In the genomic region with DNA sequence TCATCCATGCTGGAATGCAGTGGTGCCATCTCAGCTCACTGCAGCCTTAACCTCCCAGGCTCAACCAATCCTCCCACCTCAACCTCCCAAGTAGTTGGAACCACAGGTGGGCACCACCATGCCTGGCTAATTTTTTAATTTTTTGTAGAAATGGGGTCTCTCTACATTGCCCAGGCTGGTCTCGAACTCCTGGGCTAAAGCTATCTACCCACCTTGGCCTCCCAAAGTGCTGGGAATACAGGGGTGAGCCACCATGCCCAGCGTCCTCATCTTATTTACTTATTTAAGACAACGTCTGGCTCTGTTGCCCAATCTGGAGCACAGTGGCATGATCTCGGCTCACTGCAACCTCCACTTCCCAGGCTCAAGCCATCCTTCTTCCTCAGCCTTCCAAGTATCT, we compare ENCODE assay signal across 5 cellular contexts. TPM values are rescaled to one million over a fixed set of nuclear protein-coding genes. Genes with fewer than 3 reads are reported as not detected.
DNase-seq lines count a peak whose midpoint lies in the region; ATAC-seq, FAIRE-seq and TF ChIP-seq lines count a peak whose summit lies in the region.
"Not testable (repeated sequence)": the region's sequence is repeated elsewhere in the genome, so short reads cannot be mapped to it uniquely, and the experiment has no call there.

No MANE protein-coding gene starts in this region.

- H2BK12ac ChIP-seq in H9 (ENCODE audit: insufficient read length, low read depth, low read length); H1 (ENCODE audit: low read depth, low read length); neuronal stem cell (ENCODE audit: low read length): not testable (repeated sequence)

- TF ChIP-seq RAD21 in H1 (IDR thresholded peaks at IDR 0.05 in 1 of 2, conservative IDR thresholded peaks at IDR 0.05 in 1 of 2; ENCODE audit: low read depth in 2 of 2, low read length in 2 of 2) = not testable (repeated sequence)

- POLR2A ChIA-PET in WTC11 (lab: Charles Lee) = interaction anchor here (1.6 to 2.4 kb wide), 2 partner anchors 11 to 21 kb away, joined by 8 to 13 read pairs; a partner anchor contains a TSS
- POLR2A ChIA-PET in H1 (lab: Charles Lee; ENCODE audit: partially characterized antibody) = interaction anchor here (1.3 to 4.3 kb wide), 5 partner anchors 8 to 37 kb away, joined by 5 to 31 read pairs (median 15); a partner anchor contains a TSS

- H3K18ac ChIP-seq in H9 (ENCODE audit: insufficient read length, low read depth, low read length); neuronal stem cell (ENCODE audit: low read length): not testable (repeated sequence)
- peak overlapping the region; percentile 64; the same call in 1 of the 2 replicates for H3K18ac ChIP-seq in H1 (ENCODE audit: extremely low read depth, low read length)

- not testable (repeated sequence) for H3K27me3 Mint-ChIP-seq in H9 (ENCODE audit: low read depth); WTC11 (ENCODE audit: low read depth); stimulated activated naive B cell treated with anti-CD40 and anti-IgM and Interleukin-4, amounts not matched to agents 10 μg/mL and 1 μg/mL and 100 μg/mL, for 72 hours

- H4K8ac ChIP-seq in H9 (replicated peaks; ENCODE audit: insufficient read length, low read depth, low read length); H1 (ENCODE audit: extremely low read depth, insufficient read depth, low read length); neuronal stem cell (ENCODE audit: low read depth, low read length): not testable (repeated sequence)

- WGBS in H9 (ENCODE audit: extremely low coverage, insufficient read length, low lambda C conversion rate) = no CpG with 5 or more reads among the region's 4 CpGs
- WGBS in H1 (ENCODE audit: extremely low coverage in 1 of 2, insufficient coverage in 1 of 2, insufficient read length in 1 of 2, insufficient replicate concordance in 2 of 2, low coverage in 1 of 2, low lambda C conversion rate in 2 of 2, missing lambda C conversion rate in 1 of 2), 2 experiments = 95% methylated on average over 4 of the region's 4 CpGs; no CpG with 5 or more reads in 1 of the 2 experiments
- no CpG with 5 or more reads among the region's 4 CpGs for WGBS in neuronal stem cell (ENCODE audit: extremely low coverage in 2 of 2, insufficient read length in 2 of 2, insufficient replicate concordance in 1 of 2), 2 donors

- H4K20me1 ChIP-seq in H9 (ENCODE audit: control insufficient read depth, insufficient read depth, insufficient read length); H1 (replicated peaks in 1 of 2; ENCODE audit: control insufficient read depth in 1 of 2, insufficient read depth in 2 of 2, low read length in 2 of 2): not testable (repeated sequence)

- H4K5ac ChIP-seq in H9 (ENCODE audit: insufficient read length, low read depth, low read length); H1 (ENCODE audit: insufficient read length, low read depth, low read length): not testable (repeated sequence)

- H3K4me3 Mint-ChIP-seq in H9; WTC11; stimulated activated naive B cell treated with anti-CD40 and anti-IgM and Interleukin-4, amounts not matched to agents 10 μg/mL and 1 μg/mL and 100 μg/mL, for 72 hours: not testable (repeated sequence)

- H3K36me3 ChIP-seq in H1 (ENCODE audit: control insufficient read depth in 2 of 4, insufficient read depth in 4 of 4, low read length in 3 of 4); neuronal stem cell (replicated peaks in 1 of 2; ENCODE audit: control insufficient read depth in 2 of 2, insufficient read depth in 2 of 2, low read length in 2 of 2): not testable (repeated sequence)

- H3K36me3 Mint-ChIP-seq in H9 (ENCODE audit: insufficient read depth in 1 of 3, low read depth in 3 of 3) = peaks cover 8 to 10% (median 9%) of the 10 kb centered on the region in 3 experiments
- H3K36me3 Mint-ChIP-seq in WTC11 = peaks cover 14% of the 10 kb centered on the region
- not testable (repeated sequence) for H3K36me3 Mint-ChIP-seq in stimulated activated naive B cell treated with anti-CD40 and anti-IgM and Interleukin-4, amounts not matched to agents 10 μg/mL and 1 μg/mL and 100 μg/mL, for 72 hours

- H3K4me3 ChIP-seq in H1 (ENCODE audit: extremely low read depth in 1 of 4, insufficient read depth in 2 of 4, low read depth in 3 of 4, low read length in 4 of 4); neuronal stem cell (ENCODE audit: low read length in 2 of 2): not testable (repeated sequence)

- not testable (repeated sequence) for H3T11ph ChIP-seq in H9 (ENCODE audit: low read length)

- H3K23ac ChIP-seq in H9 (ENCODE audit: insufficient read length, low read depth, low read length); H1 (ENCODE audit: insufficient read length); neuronal stem cell (ENCODE audit: low read depth, low read length, poor library complexity): not testable (repeated sequence)

- peak overlapping the region in 1 of 3 experiments; percentile 96; a peak in 1 of 7 replicates for H3K27ac Mint-ChIP-seq in H9
- H3K27ac Mint-ChIP-seq in WTC11 = not testable (repeated sequence)
- peak overlapping the region; percentile 22 for H3K27ac Mint-ChIP-seq in stimulated activated naive B cell treated with anti-CD40 and anti-IgM and Interleukin-4, amounts not matched to agents 10 μg/mL and 1 μg/mL and 100 μg/mL, for 72 hours

- CTCF ChIA-PET in WTC11 (lab: Charles Lee) = not testable (repeated sequence)
- CTCF ChIA-PET in H1 (lab: Charles Lee; ENCODE audit: partially characterized antibody) = interaction anchor here (1.0 to 2.1 kb wide), 3 partner anchors 11 to 278 kb away, joined by 3 to 6 read pairs (median 6); a partner anchor contains a TSS

- H3K79me2 ChIP-seq in H9 (ENCODE audit: insufficient read depth, low read length); H1 (ENCODE audit: control insufficient read depth in 1 of 2, insufficient read depth in 2 of 2, low read length in 2 of 2): not testable (repeated sequence)

- not testable (repeated sequence) for H2BK5ac ChIP-seq in H9 (ENCODE audit: insufficient read length, low read length); neuronal stem cell (ENCODE audit: low read length)
- H2BK5ac ChIP-seq in H1 (ENCODE audit: low read depth, low read length) = peak overlapping the region; percentile 78; the same call in 1 of the 2 replicates

- TF ChIP-seq EP300 in H1 (IDR thresholded peaks at IDR 0.05; ENCODE audit: borderline replicate concordance in 1 of 2, low read depth in 2 of 2, low read length in 2 of 2) = not testable (repeated sequence)

- H3K4me1 Mint-ChIP-seq in H9 (peaks cover 20 to 25% of the 10 kb centered on the region in 2 experiments), WTC11 (peaks cover 29% of the 10 kb centered on the region)
- H3K4me1 Mint-ChIP-seq in stimulated activated naive B cell treated with anti-CD40 and anti-IgM and Interleukin-4, amounts not matched to agents 10 μg/mL and 1 μg/mL and 100 μg/mL, for 72 hours = peaks cover 13 to 22% of the 10 kb centered on the region in 2 donors

- not testable (repeated sequence) for H2BK15ac ChIP-seq in H9 (ENCODE audit: low read depth, low read length); H1 (ENCODE audit: low read length); neuronal stem cell (ENCODE audit: low read length)

- not testable (repeated sequence) for H3K27ac ChIP-seq in H9 (ENCODE audit: insufficient read length, low read depth, low read length); H1 (ENCODE audit: low read depth, low read length); neuronal stem cell (replicated peaks; ENCODE audit: low read length)

- not testable (repeated sequence) for TF ChIP-seq CTCF in H9 (conservative IDR thresholded peaks at IDR 0.05); WTC11 (IDR thresholded peaks at IDR 0.05); H1 (IDR thresholded peaks at IDR 0.05; ENCODE audit: control extremely low read depth in 1 of 3, insufficient read depth in 1 of 3, low read depth in 1 of 3, low read length in 3 of 3)

- H3K9me3 Mint-ChIP-seq in H9 = peaks cover 10 to 11% of the 10 kb centered on the region in 2 experiments; a peak in 4 of 5 replicates
- H3K9me3 Mint-ChIP-seq in WTC11 = peaks cover 19% of the 10 kb centered on the region
- H3K9me3 Mint-ChIP-seq in stimulated activated naive B cell treated with anti-CD40 and anti-IgM and Interleukin-4, amounts not matched to agents 10 μg/mL and 1 μg/mL and 100 μg/mL, for 72 hours = not testable (repeated sequence)

- not testable (repeated sequence) for H3K9me3 ChIP-seq in H9 (ENCODE audit: control insufficient read depth, low read depth, low read length); H1 (ENCODE audit: insufficient read depth in 2 of 2, low read depth in 1 of 2, low read length in 1 of 2); neuronal stem cell (replicated peaks in 1 of 2; ENCODE audit: control insufficient read depth in 2 of 2, insufficient read depth in 1 of 2, low read depth in 1 of 2, low read length in 2 of 2)

- not testable (repeated sequence) for H2AFZ ChIP-seq in H9 (ENCODE audit: low read length); H1 (ENCODE audit: low read length); neuronal stem cell (ENCODE audit: low read length)

- H2BK120ac ChIP-seq in H9 (ENCODE audit: low read depth, low read length, poor library complexity, severe bottlenecking); H1 (replicated peaks; ENCODE audit: low read depth, low read length); neuronal stem cell (ENCODE audit: low read depth, low read length): not testable (repeated sequence)

- not testable (repeated sequence) for H3K27me3 ChIP-seq in H9 (ENCODE audit: insufficient read depth, low read length); H1 (replicated peaks in 1 of 4; ENCODE audit: control insufficient read depth in 3 of 4, extremely low read depth in 1 of 4, insufficient read depth in 3 of 4, low read length in 3 of 4); neuronal stem cell (ENCODE audit: control insufficient read depth in 3 of 3, insufficient read depth in 3 of 3, low read depth in 1 of 3, low read length in 3 of 3)

- H4K91ac ChIP-seq in H9 (ENCODE audit: insufficient read length, low read depth, low read length); neuronal stem cell (ENCODE audit: low read depth, low read length, poor library complexity): not testable (repeated sequence)
- peak overlapping the region; percentile 84 for H4K91ac ChIP-seq in H1 (replicated peaks; ENCODE audit: insufficient read length, low read length)

- not testable (repeated sequence) for H3K79me1 ChIP-seq in H9 (ENCODE audit: insufficient read depth, low read depth, low read length, poor library complexity, severe bottlenecking); H1 (ENCODE audit: low read depth, low read length); neuronal stem cell (ENCODE audit: low read depth, low read length)

- not testable (repeated sequence) for DNase-seq in H9; WTC11 (ENCODE audit: low spot score); H1 (ENCODE audit: low read depth in 1 of 2, low spot score in 2 of 2); neuronal stem cell (ENCODE audit: low spot score); stimulated activated naive B cell treated with anti-CD40 and anti-IgM and Interleukin-4, amounts not matched to agents 10 μg/mL and 1 μg/mL and 100 μg/mL, for 72 hours

- not testable (repeated sequence) for H3K23me2 ChIP-seq in H9 (ENCODE audit: insufficient read length, low read depth, low read length, poor library complexity, severe bottlenecking); H1 (ENCODE audit: low read depth, low read length)

- not testable (repeated sequence) for H2AK5ac ChIP-seq in H9 (ENCODE audit: insufficient read length, low read length); neuronal stem cell (ENCODE audit: low read depth, low read length)
- H2AK5ac ChIP-seq in H1 (ENCODE audit: low read depth, low read length) = 0 out of 2 replicates have a peak overlapping the region, but pooled peaks have one; percentile 54

- not testable (repeated sequence) for FAIRE-seq in H1 (lab: Jason Lieb, UNC)

- H3K4me2 ChIP-seq in H9 (ENCODE audit: insufficient read depth, insufficient read length, low read length); H1 (ENCODE audit: insufficient read depth in 1 of 2, low read depth in 2 of 2, low read length in 2 of 2); neuronal stem cell (ENCODE audit: insufficient read depth, low read length, poor library complexity, severe bottlenecking): not testable (repeated sequence)

- H2BK20ac ChIP-seq in H9 (ENCODE audit: low read depth, low read length, poor library complexity, severe bottlenecking) = peak overlapping the region; percentile 76
- H2BK20ac ChIP-seq in H1 (ENCODE audit: low read length) = not testable (repeated sequence)

- not testable (repeated sequence) for H3K4me1 ChIP-seq in H9 (ENCODE audit: insufficient read depth, low read length); H1 (replicated peaks in 1 of 4; ENCODE audit: control insufficient read depth in 3 of 4, insufficient read depth in 4 of 4, low read length in 3 of 4); neuronal stem cell (ENCODE audit: control insufficient read depth in 2 of 2, insufficient read depth in 1 of 2, low read depth in 1 of 2, low read length in 2 of 2)

- H3K56ac ChIP-seq in H9 (ENCODE audit: insufficient read length, low read depth, low read length); H1 (replicated peaks; ENCODE audit: insufficient read length, low read depth, low read length): not testable (repeated sequence)

- H3K4ac ChIP-seq in H9 (ENCODE audit: low read depth, low read length); H1 (replicated peaks; ENCODE audit: insufficient read length, low read depth, low read length); neuronal stem cell (ENCODE audit: low read length): not testable (repeated sequence)

- not testable (repeated sequence) for ATAC-seq in WTC11; stimulated activated naive B cell treated with anti-CD40 and anti-IgM and Interleukin-4, amounts not matched to agents 10 μg/mL and 1 μg/mL and 100 μg/mL, for 72 hours (replicated peaks)

- not testable (repeated sequence) for H3K9ac ChIP-seq in H9 (ENCODE audit: extremely low read depth, insufficient read length, low read length); H1 (replicated peaks in 1 of 4; ENCODE audit: extremely low read depth in 1 of 4, low read depth in 3 of 4, low read length in 3 of 4); neuronal stem cell (ENCODE audit: low read depth, low read length, poor library complexity)

- H3K14ac ChIP-seq in H9 (ENCODE audit: insufficient read depth, low read length); H1 (ENCODE audit: insufficient read length): not testable (repeated sequence)
- peak overlapping the region; percentile 32 for H3K14ac ChIP-seq in neuronal stem cell (ENCODE audit: low read length)

- not testable (repeated sequence) for TF ChIP-seq POLR2A in H1 (IDR thresholded peaks at IDR 0.05; ENCODE audit: control extremely low read depth in 1 of 2, low read depth in 2 of 2, low read length in 2 of 2)

RNA-seq across cellular contexts. Expression of a gene that starts 10.5 kb away (rescaled TPM):
- total RNA-seq in H9 (2021) (40.0 and 41.4 TPM in 2 replicates), WTC11 (2021) (39.0 to 47.4 TPM (median 46.9 TPM) in 3 replicates)
- total RNA-seq in H1 (2021; fragmentation: NEBNext Ultra II Directional; extraction: Animal tissue kit (Norgen Biotek cat#: 25700)) = 40.4 and 43.1 TPM in 2 replicates
- 5.9 and 9.1 TPM in 2 replicates for polyA plus RNA-seq in H1 (2011; rRNA removed)
- polyA plus RNA-seq in H1 (2011; cell fraction: cytosol; rRNA removed) = 14.7 TPM
- polyA plus RNA-seq in H1 (2011; cell fraction: nucleus; rRNA removed) = 3.4 TPM
- 15.2 to 44.0 TPM (median 17.7 TPM) in 4 replicates for polyA plus RNA-seq in H1 (2012, experiment 1 of 2)
- polyA plus RNA-seq in H1 (2012, experiment 2 of 2) = 5.5 TPM
- polyA plus RNA-seq in H1 (2013, experiment 1 of 2) = 21.7 TPM
- 23.0 TPM for polyA plus RNA-seq in H1 (2013, experiment 2 of 2)
- polyA minus RNA-seq in H1 (2011; rRNA and poly(A)+ RNA removed) = 8.2 and 8.8 TPM in 2 replicates
- polyA minus RNA-seq in H1 (2011; cell fraction: cytosol; rRNA and poly(A)+ RNA removed) = 14.6 TPM
- 10.3 TPM for polyA minus RNA-seq in H1 (2011; cell fraction: nucleus; rRNA and poly(A)+ RNA removed)
- polyA plus RNA-seq in neuronal stem cell (2013, experiment 1 of 2) = 32.5 TPM
- polyA plus RNA-seq in neuronal stem cell (2013, experiment 2 of 2) = 33.6 TPM

RNA-seq across cellular contexts. Expression of a gene that starts 20.2 kb away (rescaled TPM):
- total RNA-seq in H9 (2021) = 20.8 and 21.2 TPM in 2 replicates
- 17.1 to 19.2 TPM (median 17.1 TPM) in 3 replicates for total RNA-seq in WTC11 (2021)
- 15.4 and 16.6 TPM in 2 replicates for total RNA-seq in H1 (2021; fragmentation: NEBNext Ultra II Directional; extraction: Animal tissue kit (Norgen Biotek cat#: 25700))
- 14.7 and 16.1 TPM in 2 replicates for polyA plus RNA-seq in H1 (2011; rRNA removed)
- polyA plus RNA-seq in H1 (2011; cell fraction: cytosol; rRNA removed) = 16.7 TPM
- 8.7 TPM for polyA plus RNA-seq in H1 (2011; cell fraction: nucleus; rRNA removed)
- 14.1 to 21.6 TPM (median 18.6 TPM) in 4 replicates for polyA plus RNA-seq in H1 (2012, experiment 1 of 2)
- 11.8 TPM for polyA plus RNA-seq in H1 (2012, experiment 2 of 2)
- polyA plus RNA-seq in H1 (2013, experiment 1 of 2) = 16.3 TPM
- 15.3 TPM for polyA plus RNA-seq in H1 (2013, experiment 2 of 2)
- 4.6 and 6.5 TPM in 2 replicates for polyA minus RNA-seq in H1 (2011; rRNA and poly(A)+ RNA removed)
- polyA minus RNA-seq in H1 (2011; cell fraction: cytosol; rRNA and poly(A)+ RNA removed) = 2.5 TPM
- polyA minus RNA-seq in H1 (2011; cell fraction: nucleus; rRNA and poly(A)+ RNA removed) = 10.3 TPM
- polyA plus RNA-seq in neuronal stem cell (2013, experiment 1 of 2) = 16.8 TPM
- polyA plus RNA-seq in neuronal stem cell (2013, experiment 2 of 2) = 16.6 TPM

RNA-seq across cellular contexts. Expression of a gene that starts 20.4 kb away (rescaled TPM):
- total RNA-seq in H9 (2021) (54.4 and 61.1 TPM in 2 replicates), WTC11 (2021) (120 to 126 TPM (median 124 TPM) in 3 replicates)
- 73.8 and 74.9 TPM in 2 replicates for total RNA-seq in H1 (2021; fragmentation: NEBNext Ultra II Directional; extraction: Animal tissue kit (Norgen Biotek cat#: 25700))
- 89.5 and 109 TPM in 2 replicates for polyA plus RNA-seq in H1 (2011; rRNA removed)
- 104 TPM for polyA plus RNA-seq in H1 (2011; cell fraction: cytosol; rRNA removed)
- 41.4 TPM for polyA plus RNA-seq in H1 (2011; cell fraction: nucleus; rRNA removed)
- 55.1 to 84.8 TPM (median 62.8 TPM) in 4 replicates for polyA plus RNA-seq in H1 (2012, experiment 1 of 2)
- 52.9 TPM for polyA plus RNA-seq in H1 (2012, experiment 2 of 2)
- 58.8 TPM for polyA plus RNA-seq in H1 (2013, experiment 1 of 2)
- 56.1 TPM for polyA plus RNA-seq in H1 (2013, experiment 2 of 2)
- polyA minus RNA-seq in H1 (2011; rRNA and poly(A)+ RNA removed) = 56.5 and 69.5 TPM in 2 replicates
- polyA minus RNA-seq in H1 (2011; cell fraction: cytosol; rRNA and poly(A)+ RNA removed) = 63.6 TPM
- polyA minus RNA-seq in H1 (2011; cell fraction: nucleus; rRNA and poly(A)+ RNA removed) = 41.2 TPM
- polyA plus RNA-seq in neuronal stem cell (2013, experiment 1 of 2) = 28.1 TPM
- polyA plus RNA-seq in neuronal stem cell (2013, experiment 2 of 2) = 30.7 TPM

RNA-seq across cellular contexts. Expression of a gene that starts 38.4 kb away (rescaled TPM):
- total RNA-seq in H9 (2021) (114 and 116 TPM in 2 replicates), WTC11 (2021) (104 to 127 TPM (median 107 TPM) in 3 replicates)
- 128 and 131 TPM in 2 replicates for total RNA-seq in H1 (2021; fragmentation: NEBNext Ultra II Directional; extraction: Animal tissue kit (Norgen Biotek cat#: 25700))
- polyA plus RNA-seq in H1 (2011; rRNA removed) = 76.3 and 99.8 TPM in 2 replicates
- 84.1 TPM for polyA plus RNA-seq in H1 (2011; cell fraction: cytosol; rRNA removed)
- polyA plus RNA-seq in H1 (2011; cell fraction: nucleus; rRNA removed) = 85.0 TPM
- polyA plus RNA-seq in H1 (2012, experiment 1 of 2) = 77.8 to 88.7 TPM (median 84.7 TPM) in 4 replicates
- polyA plus RNA-seq in H1 (2012, experiment 2 of 2) = 117 TPM
- polyA plus RNA-seq in H1 (2013, experiment 1 of 2) = 162 TPM
- 173 TPM for polyA plus RNA-seq in H1 (2013, experiment 2 of 2)
- polyA minus RNA-seq in H1 (2011; rRNA and poly(A)+ RNA removed) = 195 and 221 TPM in 2 replicates
- 84.3 TPM for polyA minus RNA-seq in H1 (2011; cell fraction: cytosol; rRNA and poly(A)+ RNA removed)
- polyA minus RNA-seq in H1 (2011; cell fraction: nucleus; rRNA and poly(A)+ RNA removed) = 63.4 TPM
- polyA plus RNA-seq in neuronal stem cell (2013, experiment 1 of 2) = 47.9 TPM
- 46.0 TPM for polyA plus RNA-seq in neuronal stem cell (2013, experiment 2 of 2)
